In the genomic region with DNA sequence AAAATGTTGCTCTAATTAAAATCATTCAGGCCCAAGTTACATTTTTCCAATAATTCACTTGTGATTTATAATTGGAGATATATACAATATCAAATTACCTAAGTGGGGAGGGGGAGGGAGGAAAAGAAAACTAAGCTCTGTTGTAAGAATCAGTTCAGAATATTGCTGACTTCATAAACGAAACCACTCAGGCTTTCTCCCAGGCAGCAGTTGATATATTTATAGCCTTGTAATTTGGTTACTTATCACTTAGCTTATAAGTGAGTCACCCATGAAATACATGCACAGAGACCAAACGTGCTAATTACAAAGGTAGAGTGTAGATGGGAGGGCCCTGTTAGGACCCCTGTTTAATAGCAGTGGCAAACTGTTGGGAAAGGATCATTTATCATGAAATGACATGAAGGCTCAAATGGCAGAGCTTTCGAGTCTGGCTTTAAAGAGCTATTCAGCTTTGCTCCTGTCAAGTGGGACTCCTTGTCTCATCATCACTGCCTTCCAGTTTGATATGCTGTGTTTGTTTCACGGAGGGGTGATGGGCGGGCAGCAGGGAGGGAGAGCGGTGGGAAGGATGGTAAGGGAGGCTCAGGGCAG, we compare ENCODE assay signal across 8 cellular contexts.
A peak's percentile ranks its signal among the peaks of the same experiment; 100 is the strongest.
DNase-seq lines count a peak whose midpoint lies in the region; TF ChIP-seq lines count a peak whose summit lies in the region.

No MANE protein-coding gene starts in this region.

- peak overlapping the region; percentile 50 for H3K27ac ChIP-seq in urinary bladder (ENCODE audit: low read depth)

- no peak overlapping the region for H3K4me3 ChIP-seq in fibroblast of pulmonary artery (replicated peaks; ENCODE audit: low read depth, low read length)
- H3K4me3 ChIP-seq in urinary bladder (ENCODE audit: low read depth, low read length) = no peak overlapping the region

- 43% methylated on average over 6 of the region's 6 CpGs for WGBS in urinary bladder

- no peak for TF ChIP-seq CTCF in fibroblast of pulmonary artery (IDR thresholded peaks at IDR 0.05; ENCODE audit: low read length, missing control alignments)

- DNase-seq in NCI-H2171 treated with DMSO at 0.1 percent for 48 hours (lab: John Stamatoyannopoulos, UW) (peak; percentile 9), NCI-H2171 (lab: John Stamatoyannopoulos, UW) (no peak), NCI-H2227 treated with DMSO at 0.1 percent for 48 hours (lab: John Stamatoyannopoulos, UW) (peak; percentile 76), fibroblast of pulmonary artery (ENCODE audit: low read depth) (peak; percentile 48), mesenteric fat pad (ENCODE audit: low spot score) (no peak), germinal center (ENCODE audit: low spot score) (no peak), GM19238 (ENCODE audit: insufficient read length, low spot score) (no peak)

- peaks cover 4% of the 10 kb centered on the region for H3K4me1 ChIP-seq in urinary bladder (ENCODE audit: insufficient read depth)

- H3K36me3 ChIP-seq in urinary bladder (ENCODE audit: insufficient read depth) = no peaks in the 10 kb centered on the region

Comparison
In these comparisons a context has a peak if more than half of its experiments do, and no peak if none do; other contexts are left out.
1. DNase-seq: peak in NCI-H2171 treated with DMSO at 0.1 percent for 48 hours (single experiment), NCI-H2227 treated with DMSO at 0.1 percent for 48 hours (single experiment) and fibroblast of pulmonary artery (single experiment); none in NCI-H2171 (single experiment), mesenteric fat pad (single experiment), germinal center (single experiment) and GM19238 (single experiment).